ENCODE assay signal across 24 cellular contexts in the genomic region with DNA sequence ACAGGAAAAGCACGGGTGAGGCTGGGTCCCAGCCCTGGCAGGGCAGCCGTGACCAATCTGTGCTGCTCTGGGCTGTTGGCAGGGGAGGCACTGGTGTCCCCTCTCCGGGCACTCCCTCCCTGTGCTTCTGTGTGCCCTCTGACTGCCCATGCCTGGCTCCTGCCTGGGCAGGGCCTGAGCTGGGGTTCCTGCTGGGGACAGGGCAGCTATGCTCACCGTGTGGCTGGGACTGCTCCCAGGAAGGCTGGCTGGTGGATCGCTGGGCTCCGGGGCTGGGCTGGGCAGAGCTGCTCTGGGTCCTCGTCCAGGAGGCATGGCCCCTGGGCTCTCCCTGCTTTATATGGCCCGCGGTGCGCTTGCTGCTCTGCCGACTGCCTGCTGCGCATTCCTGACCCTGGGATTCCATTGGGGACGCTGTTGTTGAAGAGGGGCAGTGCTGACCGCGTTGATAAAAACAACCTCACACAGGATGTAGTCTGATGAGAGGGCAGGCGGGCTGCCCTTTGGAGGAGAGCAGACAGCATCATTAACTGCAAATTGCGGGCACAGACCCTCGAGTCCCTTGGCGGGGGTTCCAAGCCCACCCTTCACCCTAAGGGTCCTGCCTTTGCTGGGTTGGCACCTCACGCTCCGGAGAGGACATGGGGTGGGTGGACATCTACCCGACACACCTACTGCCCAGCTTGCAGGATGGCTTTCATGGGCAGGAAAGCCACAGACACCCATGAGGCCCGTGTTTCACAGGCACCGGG. TPM values are rescaled to one million over a fixed set of nuclear protein-coding genes. Genes with fewer than 3 reads are reported as not detected.
A peak's percentile ranks its signal among the peaks of the same experiment; 100 is the strongest.
DNase-seq lines count a peak whose midpoint lies in the region; ATAC-seq and TF ChIP-seq lines count a peak whose summit lies in the region.
"Had no signal": no experiment of that assay in that cellular context is flagged by ENCODE, and none has a peak within 500 bp of the region (broad histone marks: within the 10 kb centered on the region; RNA-seq: fewer than 3 reads in every experiment).

No MANE protein-coding gene starts in this region.

- H3K9me3 Mint-ChIP-seq in neural crest cell, result no peaks in the 10 kb centered on the region
- H3K9me3 Mint-ChIP-seq: activated naive CD8-positive, alpha-beta T cell treated with anti-CD3 and anti-CD28 coated beads for 36 hours; activated T-helper 1 cell treated with anti-CD3 and anti-CD28 coated beads, Interleukin-12 subunit alpha, Interleukin-12 subunit beta, Interleukin-2, Interleukin-4 antibody, amounts not matched to agents 30 ng/mL and 10 ng/mL and 1 ng/mL, durations not matched to agents 14 hours and 24 hours and 36 hours; CD4-positive, alpha-beta memory T cell; memory B cell; naive B cell; stimulated activated memory B cell treated with anti-CD40 and anti-IgM and Interleukin-4, amounts not matched to agents 10 μg/mL and 1 μg/mL and 100 μg/mL, for 72 hours had no signal

- H3K27ac ChIP-seq in DND-41 (ENCODE audit: low read length) (no peak overlapping the region), PC-3 (ENCODE audit: low read length) (no peak overlapping the region)
- H3K27ac ChIP-seq: hepatocyte, testis had no signal

- H3K9ac ChIP-seq in DND-41 (ENCODE audit: low read depth, low read length), result no peak overlapping the region
- H3K9ac ChIP-seq in PC-3 (ENCODE audit: low read length), result no peak overlapping the region

- DNase-seq in DND-41, result no peak
- DNase-seq in PC-3, result no peak
- DNase-seq in epithelial cell of proximal tubule (ENCODE audit: low read depth), result no peak
- DNase-seq in neural crest cell (ENCODE audit: low read depth, low spot score), result no peak
- no peak for DNase-seq in NCI-H345 (lab: John Stamatoyannopoulos, UW)
- no peak for DNase-seq in NCI-H524 (lab: John Stamatoyannopoulos, UW)
- DNase-seq: activated CD4-positive, alpha-beta T cell treated with anti-CD3 and anti-CD28 coated beads for 48 hours; activated CD8-positive, alpha-beta memory T cell treated with anti-CD3 and anti-CD28 coated beads, Interleukin-2, amount 10 ng/mL, durations not matched to agents 7 days and 5 days; activated naive CD8-positive, alpha-beta T cell treated with anti-CD3 and anti-CD28 coated beads for 36 hours; CD4-positive, alpha-beta memory T cell; DMS153; naive B cell; NCI-H1092 treated with DMSO at 0.1 percent for 48 hours; NCI-H2029; NCI-H510A; ovary; testis had no signal

- BruUV-seq in PC-3 (replicated peaks; lab: Mats Ljungman, UMichigan), result no TSS peak

- POLR2A ChIA-PET in PC-3 (lab: Charles Lee; ENCODE audit: unreplicated experiment), result interaction anchor here (0.6 kb wide), 1 partner anchor 37 kb away, joined by 4 read pairs; no protein-coding TSS in a partner anchor

- CTCF ChIA-PET in PC-3 (lab: Charles Lee), result interaction anchor here (0.6 to 0.7 kb wide), 2 partner anchors 37 to 103 kb away, joined by 3 to 4 read pairs; no protein-coding TSS in a partner anchor

- no peaks in the 10 kb centered on the region for H3F3A ChIP-seq in PC-3 (ENCODE audit: low read length, unreplicated experiment)

- no peaks in the 10 kb centered on the region for H3K9me2 ChIP-seq in PC-3 (replicated peaks; ENCODE audit: low read length)

- no peak overlapping the region for H3K4me2 ChIP-seq in DND-41 (ENCODE audit: insufficient read depth, low read length)
- H3K4me2 ChIP-seq in PC-3 (ENCODE audit: low read length), result no peak overlapping the region
- H3K4me2 ChIP-seq: hepatocyte had no signal

- H3K4me3 Mint-ChIP-seq in neural crest cell, result peak overlapping the region; percentile 62
- H3K4me3 Mint-ChIP-seq: activated CD8-positive, alpha-beta memory T cell treated with anti-CD3 and anti-CD28 coated beads, Interleukin-2, amount 10 ng/mL, durations not matched to agents 7 days and 5 days; activated naive CD8-positive, alpha-beta T cell treated with anti-CD3 and anti-CD28 coated beads for 36 hours; activated T-helper 1 cell treated with anti-CD3 and anti-CD28 coated beads, Interleukin-12 subunit alpha, Interleukin-12 subunit beta, Interleukin-2, Interleukin-4 antibody, amounts not matched to agents 30 ng/mL and 10 ng/mL and 1 ng/mL, durations not matched to agents 14 hours and 24 hours and 36 hours; CD4-positive, alpha-beta memory T cell; memory B cell; naive B cell; stimulated activated memory B cell treated with anti-CD40 and anti-IgM and Interleukin-4, amounts not matched to agents 10 μg/mL and 1 μg/mL and 100 μg/mL, for 72 hours had no signal

- H3K4me3 ChIP-seq in DND-41 (ENCODE audit: low read depth in 1 of 2, low read length in 2 of 2) (no peak overlapping the region), PC-3 (ENCODE audit: low read length) (no peak overlapping the region), epithelial cell of proximal tubule (ENCODE audit: low read depth, low read length) (no peak overlapping the region)
- H3K4me3 ChIP-seq: coronary artery, hepatocyte, ovary, testis had no signal

- intact Hi-C loops in PC-3 (cut with micrococcal nuclease), result loop anchor here (5.0 kb wide), 1 partner anchor 37 kb away; no protein-coding TSS in a partner anchor

- H3K27me3 ChIP-seq in DND-41 (ENCODE audit: insufficient read depth, low read length, poor library complexity) (no peaks in the 10 kb centered on the region), PC-3 (ENCODE audit: low read length) (no peaks in the 10 kb centered on the region)
- H3K27me3 ChIP-seq: hepatocyte, ovary, testis had no signal

- H3K9me3 ChIP-seq in DND-41 (ENCODE audit: insufficient read depth, low read length, severe bottlenecking) (no peaks in the 10 kb centered on the region), PC-3 (ENCODE audit: low read length) (no peaks in the 10 kb centered on the region)
- H3K9me3 ChIP-seq: ovary, testis had no signal

- H3K4me1 Mint-ChIP-seq in neural crest cell, result peaks cover 31% of the 10 kb centered on the region
- H3K4me1 Mint-ChIP-seq: activated CD8-positive, alpha-beta memory T cell treated with anti-CD3 and anti-CD28 coated beads, Interleukin-2, amount 10 ng/mL, durations not matched to agents 7 days and 5 days; CD4-positive, alpha-beta memory T cell; memory B cell had no signal

- no peak overlapping the region for H2AFZ ChIP-seq in DND-41 (ENCODE audit: low read depth, low read length)
- no peak overlapping the region for H2AFZ ChIP-seq in PC-3 (ENCODE audit: low read length)
- H2AFZ ChIP-seq: hepatocyte had no signal

- H3K4me1 ChIP-seq in DND-41 (ENCODE audit: insufficient read depth, low read length) (no peaks in the 10 kb centered on the region), PC-3 (ENCODE audit: insufficient read depth, low read length) (no peaks in the 10 kb centered on the region)

- H3K27me3 Mint-ChIP-seq in neural crest cell (ENCODE audit: low read depth), result peaks cover 4% of the 10 kb centered on the region
- H3K27me3 Mint-ChIP-seq: activated CD8-positive, alpha-beta memory T cell treated with anti-CD3 and anti-CD28 coated beads, Interleukin-2, amount 10 ng/mL, durations not matched to agents 7 days and 5 days; activated naive CD8-positive, alpha-beta T cell treated with anti-CD3 and anti-CD28 coated beads for 36 hours; CD4-positive, alpha-beta memory T cell had no signal

- H3K36me3 Mint-ChIP-seq in neural crest cell (ENCODE audit: low read depth), result no peaks in the 10 kb centered on the region
- H3K36me3 Mint-ChIP-seq: activated CD8-positive, alpha-beta memory T cell treated with anti-CD3 and anti-CD28 coated beads, Interleukin-2, amount 10 ng/mL, durations not matched to agents 7 days and 5 days; activated naive CD8-positive, alpha-beta T cell treated with anti-CD3 and anti-CD28 coated beads for 36 hours; naive B cell; stimulated activated memory B cell treated with anti-CD40 and anti-IgM and Interleukin-4, amounts not matched to agents 10 μg/mL and 1 μg/mL and 100 μg/mL, for 72 hours had no signal

- TF ChIP-seq CTCF in DND-41 (IDR thresholded peaks at IDR 0.05; ENCODE audit: borderline replicate concordance, extremely low read depth, low read length, poor library complexity, severe bottlenecking), result no peak
- TF ChIP-seq CTCF in PC-3 (conservative IDR thresholded peaks at IDR 0.05; ENCODE audit: low read depth, low read length), result no peak
- peak; percentile 17 for TF ChIP-seq CTCF in epithelial cell of proximal tubule (conservative IDR thresholded peaks at IDR 0.05; ENCODE audit: low read depth, low read length)
- TF ChIP-seq CTCF in neural crest cell (conservative IDR thresholded peaks at IDR 0.05), result no peak

- peak overlapping the region; percentile 16 for H3K27ac Mint-ChIP-seq in neural crest cell (ENCODE audit: unreplicated experiment)
- H3K27ac Mint-ChIP-seq: activated CD8-positive, alpha-beta memory T cell treated with anti-CD3 and anti-CD28 coated beads, Interleukin-2, amount 10 ng/mL, durations not matched to agents 7 days and 5 days; activated naive CD8-positive, alpha-beta T cell treated with anti-CD3 and anti-CD28 coated beads for 36 hours; activated T-helper 1 cell treated with anti-CD3 and anti-CD28 coated beads, Interleukin-12 subunit alpha, Interleukin-12 subunit beta, Interleukin-2, Interleukin-4 antibody, amounts not matched to agents 30 ng/mL and 10 ng/mL and 1 ng/mL, durations not matched to agents 14 hours and 24 hours and 36 hours; memory B cell; stimulated activated memory B cell treated with anti-CD40 and anti-IgM and Interleukin-4, amounts not matched to agents 10 μg/mL and 1 μg/mL and 100 μg/mL, for 72 hours had no signal

- H4K20me1 ChIP-seq in DND-41 (ENCODE audit: insufficient read depth, low read length) (peaks cover 9% of the 10 kb centered on the region), PC-3 (ENCODE audit: low read length) (no peaks in the 10 kb centered on the region)

- ATAC-seq in DND-41 (ENCODE audit: insufficient read depth, low read depth) (0 out of 3 replicates have a peak, but pooled peaks have one; percentile 5), PC-3 (peak; percentile 25; the same call in 1 of the 2 replicates), HG02840 (IDR thresholded peaks at IDR 0.05; ENCODE audit: low FRiP score, unreplicated experiment) (no peak)
- ATAC-seq: activated CD8-positive, alpha-beta memory T cell treated with anti-CD3 and anti-CD28 coated beads, Interleukin-2, amount 10 ng/mL, durations not matched to agents 7 days and 5 days; stimulated activated memory B cell treated with anti-CD40 and anti-IgM and Interleukin-4, amounts not matched to agents 10 μg/mL and 1 μg/mL and 100 μg/mL, for 72 hours had no signal

- H3K79me2 ChIP-seq in DND-41 (ENCODE audit: insufficient read depth, low read length) (no peaks in the 10 kb centered on the region), PC-3 (ENCODE audit: low read length) (no peaks in the 10 kb centered on the region)
- H3K79me2 ChIP-seq: hepatocyte had no signal

- H3K36me3 ChIP-seq in DND-41 (ENCODE audit: insufficient read depth, low read length) (peaks cover 18% of the 10 kb centered on the region), PC-3 (ENCODE audit: low read depth, low read length) (no peaks in the 10 kb centered on the region)
- H3K36me3 ChIP-seq: ovary had no signal

RNA-seq across cellular contexts. Expression of a gene that starts 1.0 kb away (rescaled TPM):
- total RNA-seq in PC-3 (2014; rRNA removed), result not detected in 2 replicates
- not detected in 2 replicates for total RNA-seq in epithelial cell of proximal tubule
- total RNA-seq in neural crest cell, result not detected in 2 replicates
- total RNA-seq: activated CD8-positive, alpha-beta memory T cell treated with anti-CD3 and anti-CD28 coated beads, Interleukin-2, amount 10 ng/mL, durations not matched to agents 7 days and 5 days; activated naive CD8-positive, alpha-beta T cell treated with anti-CD3 and anti-CD28 coated beads for 36 hours; activated T-helper 1 cell treated with anti-CD3 and anti-CD28 coated beads, Interleukin-12 subunit alpha, Interleukin-12 subunit beta, Interleukin-2, Interleukin-4 antibody, amounts not matched to agents 30 ng/mL and 10 ng/mL and 1 ng/mL, durations not matched to agents 14 hours and 24 hours and 36 hours; CD4-positive, alpha-beta memory T cell; hepatocyte; HT1080; ovary had no signal

RNA-seq across cellular contexts. Expression of a gene that starts 43.4 kb away (rescaled TPM):
- total RNA-seq in PC-3 (2014; rRNA removed) (7.5 and 8.9 TPM in 2 replicates), epithelial cell of proximal tubule (0.29 TPM in 1 of 2 replicates, not detected in the other), neural crest cell (0.23 and 0.45 TPM in 2 replicates)
- total RNA-seq: activated CD8-positive, alpha-beta memory T cell treated with anti-CD3 and anti-CD28 coated beads, Interleukin-2, amount 10 ng/mL, durations not matched to agents 7 days and 5 days; activated naive CD8-positive, alpha-beta T cell treated with anti-CD3 and anti-CD28 coated beads for 36 hours; activated T-helper 1 cell treated with anti-CD3 and anti-CD28 coated beads, Interleukin-12 subunit alpha, Interleukin-12 subunit beta, Interleukin-2, Interleukin-4 antibody, amounts not matched to agents 30 ng/mL and 10 ng/mL and 1 ng/mL, durations not matched to agents 14 hours and 24 hours and 36 hours; CD4-positive, alpha-beta memory T cell had no signal
